ENCODE assay signal across 23 cellular contexts in the genomic region with DNA sequence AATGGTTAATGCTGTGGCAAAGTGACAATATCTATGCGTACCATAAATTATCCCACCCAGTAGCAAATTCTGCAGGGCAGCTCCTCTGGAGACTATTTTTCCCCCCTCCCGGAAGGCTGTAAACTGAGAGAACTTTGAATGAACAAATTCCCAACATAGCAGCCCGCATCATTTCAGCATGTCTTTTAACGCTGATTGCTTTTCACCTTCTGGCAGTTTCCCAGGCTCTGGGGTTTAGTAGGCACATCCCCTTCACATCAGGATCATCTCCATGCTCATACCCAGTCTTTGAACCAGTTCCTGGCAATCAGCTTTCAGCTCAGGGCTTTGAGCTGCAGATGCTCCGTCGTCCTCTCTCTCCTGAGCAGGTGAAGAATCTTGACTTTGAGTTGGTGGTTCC.
"Had no signal": no experiment of that assay in that cellular context is flagged by ENCODE, and none has a peak within 500 bp of the region (broad histone marks: within the 10 kb centered on the region; RNA-seq: fewer than 3 reads in every experiment).

No MANE protein-coding gene starts in this region.

- H3K4me1 ChIP-seq: stomach, suprapubic skin, testis, thyroid gland, tibial artery, tibial nerve, transverse colon, upper lobe of left lung, upper lobe of right lung, uterus, vagina had no signal

- H3K27ac ChIP-seq: stomach, suprapubic skin, testis, thoracic aorta, thyroid gland, tibial artery, tibial nerve, transverse colon, upper lobe of left lung, upper lobe of right lung, uterus, vagina had no signal

- H3K27me3 ChIP-seq: stomach, suprapubic skin, testis, thyroid gland, tibial nerve, transverse colon, upper lobe of left lung, upper lobe of right lung, uterus, vagina had no signal

- H3K9me3 ChIP-seq: stomach, suprapubic skin, testis, thoracic aorta, thyroid gland, tibial artery, tibial nerve, transverse colon, upper lobe of left lung, upper lobe of right lung, uterus, vagina had no signal

- H3K36me3 ChIP-seq: stomach, suprapubic skin, thoracic aorta, thyroid gland, tibial artery, tibial nerve, transverse colon, upper lobe of left lung, upper lobe of right lung, uterus, vagina had no signal

- H3K4me3 ChIP-seq: stomach, suprapubic skin, testis, thoracic aorta, thyroid gland, tibial artery, tibial nerve, transverse colon, upper lobe of left lung, upper lobe of right lung, uterus, vagina had no signal

- DNase-seq: stimulated activated CD4-positive, alpha-beta T cell treated with anti-CD3 and anti-CD28 coated beads, Interleukin-2, amount 100 ng/mL, for 48 hours; stimulated activated CD4-positive, alpha-beta T cell treated with anti-CD3 and anti-CD28 coated beads, Interleukin-4, amount 100 ng/mL, for 1 hour; stimulated activated CD4-positive, alpha-beta T cell treated with anti-CD3 and anti-CD28 coated beads, Interleukin-4, amount 100 ng/mL, for 24 hours; stimulated activated CD4-positive, alpha-beta T cell treated with anti-CD3 and anti-CD28 coated beads, Interleukin-4, amount 100 ng/mL, for 4 hours; stimulated activated CD8-positive, alpha-beta memory T cell treated with anti-CD3 and anti-CD28 coated beads, Interleukin-4, amount 100 ng/mL, for 48 hours; stimulated activated naive B cell treated with anti-CD40 and anti-IgM and Interleukin-4, amounts not matched to agents 10 μg/mL and 1 μg/mL and 100 μg/mL, for 72 hours; stimulated activated naive CD4-positive, alpha-beta T cell; stimulated activated naive CD4-positive, alpha-beta T cell treated with Interleukin-2 at 50 U/mL for 16 hours; stimulated activated naive CD8-positive, alpha-beta T cell treated with anti-CD3 and anti-CD28 coated beads, Interleukin-15, amount 100 ng/mL, for 72 hours; stimulated activated naive CD8-positive, alpha-beta T cell treated with anti-CD3 and anti-CD28 coated beads, Interleukin-15, Interleukin-2, amounts not matched to agents 100 U/mL and 50 U/mL, for 24 hours; stomach; substantia nigra; testis; thyroid gland; tibial artery; transverse colon; upper lobe of left lung; upper lobe of right lung; uterus had no signal
